1 cellular context compared by ENCODE assay signal in genomic region chr5:97101189-97101910, GRCh38.
TF ChIP-seq lines count a peak whose summit lies in the region.

No MANE protein-coding gene starts in this region.

TF ChIP-seq in HepG2, 621 proteins besides CTCF, POLR2A, EP300 and RAD21:
- TF ChIP-seq ZBTB37 (CRISPR knock-in tag; IDR thresholded peaks at IDR 0.05), result no peak
- no peak for TF ChIP-seq ZHX1 (CRISPR knock-in tag; IDR thresholded peaks at IDR 0.05; ENCODE audit: low read depth)
- TF ChIP-seq E2F2 (CRISPR knock-in tag; IDR thresholded peaks at IDR 0.05; ENCODE audit: borderline replicate concordance), result no peak
- no peak for TF ChIP-seq ZBTB25 (CRISPR knock-in tag; IDR thresholded peaks at IDR 0.05)
- TF ChIP-seq TAF15 (IDR thresholded peaks at IDR 0.05; ENCODE audit: low read depth, low read length, poor library complexity, severe bottlenecking), result no peak
- TF ChIP-seq GTF2F1 (IDR thresholded peaks at IDR 0.05; ENCODE audit: low read length), result no peak
- TF ChIP-seq JUND (CRISPR knock-in tag; IDR thresholded peaks at IDR 0.05), result no peak
- TF ChIP-seq PRDM15 (CRISPR knock-in tag; IDR thresholded peaks at IDR 0.05), result no peak
- no peak for TF ChIP-seq ZNF549 (CRISPR knock-in tag; IDR thresholded peaks at IDR 0.05)
- TF ChIP-seq ZNF235 (CRISPR knock-in tag; IDR thresholded peaks at IDR 0.05; ENCODE audit: borderline replicate concordance), result no peak
- TF ChIP-seq ZNF605 (CRISPR knock-in tag; IDR thresholded peaks at IDR 0.05), result no peak
- no peak for TF ChIP-seq ZNF512 (CRISPR knock-in tag; IDR thresholded peaks at IDR 0.05)
- no peak for TF ChIP-seq TRAFD1 (CRISPR knock-in tag; IDR thresholded peaks at IDR 0.05; ENCODE audit: borderline replicate concordance)
- TF ChIP-seq RFXANK (CRISPR knock-in tag; IDR thresholded peaks at IDR 0.05), result no peak
- TF ChIP-seq ZNF343 (CRISPR knock-in tag; IDR thresholded peaks at IDR 0.05), result no peak
- TF ChIP-seq PHB2 (IDR thresholded peaks at IDR 0.05; ENCODE audit: partially characterized antibody), result no peak
- no peak for TF ChIP-seq RFX1 (IDR thresholded peaks at IDR 0.05)
- no peak for TF ChIP-seq ZNF10 (CRISPR knock-in tag; IDR thresholded peaks at IDR 0.05; ENCODE audit: borderline replicate concordance, low read depth)
- TF ChIP-seq ZBTB1 (CRISPR knock-in tag; IDR thresholded peaks at IDR 0.05; ENCODE audit: borderline replicate concordance), result no peak
